9 cellular contexts compared by ENCODE assay signal in genomic region chr12:51483533-51483833, GRCh38. TPM values are rescaled to one million over a fixed set of nuclear protein-coding genes. Genes with fewer than 3 reads are reported as not detected.
DNase-seq lines count a peak whose midpoint lies in the region; ATAC-seq and TF ChIP-seq lines count a peak whose summit lies in the region.
"Not testable (repeated sequence)": the region's sequence is repeated elsewhere in the genome, so short reads cannot be mapped to it uniquely, and the experiment has no call there.
"Had no signal": no experiment of that assay in that cellular context is flagged by ENCODE, and none has a peak within 500 bp of the region (broad histone marks: within the 10 kb centered on the region; RNA-seq: fewer than 3 reads in every experiment).

No MANE protein-coding gene starts in this region.

- peaks cover 21% of the 10 kb centered on the region for H3K4me1 ChIP-seq in CD4-positive, CD25-positive, alpha-beta regulatory T cell (ENCODE audit: control insufficient read depth, insufficient read depth, low read length, poor library complexity, severe bottlenecking)

- not testable (repeated sequence) for DNase-seq in CD4-positive, CD25-positive, alpha-beta regulatory T cell; activated CD4-positive, alpha-beta memory T cell treated with anti-CD3 and anti-CD28 coated beads, Interleukin-2, amount 10 ng/mL, durations not matched to agents 7 days and 5 days; effector memory CD8-positive, alpha-beta T cell
- DNase-seq in HFF-Myc (ENCODE audit: extremely low read depth, low read depth), result peak; percentile 9
- peak; percentile 99 for DNase-seq in SK-N-MC (ENCODE audit: low read depth, low spot score)
- DNase-seq in lung microvascular endothelial cell (ENCODE audit: low read depth in 2 of 2), result peak; percentile 15 to 34

- CTCF ChIA-PET in activated CD4-positive, alpha-beta memory T cell treated with anti-CD3 and anti-CD28 coated beads, Interleukin-2, amount 10 ng/mL, durations not matched to agents 7 days and 5 days (lab: Charles Lee), result interaction anchor here (0.6 to 3.5 kb wide), 6 partner anchors 13 to 83 kb away, joined by 3 to 16 read pairs (median 4); partner anchors contain the start of gene SLC4A8

- not testable (repeated sequence) for H3K27ac ChIP-seq in CD4-positive, CD25-positive, alpha-beta regulatory T cell (ENCODE audit: insufficient read depth, low read length, poor library complexity, severe bottlenecking)
- peak overlapping the region; percentile 99 for H3K27ac ChIP-seq in SK-N-MC

- H3K4me1 Mint-ChIP-seq in CD4-positive, CD25-positive, alpha-beta regulatory T cell, result peaks cover 11 to 37% (median 16%) of the 10 kb centered on the region in 4 donors
- H3K4me1 Mint-ChIP-seq in activated CD4-positive, alpha-beta memory T cell treated with anti-CD3 and anti-CD28 coated beads, Interleukin-2, amount 10 ng/mL, durations not matched to agents 7 days and 5 days, result peaks cover 35% of the 10 kb centered on the region
- H3K4me1 Mint-ChIP-seq in activated naive CD4-positive, alpha-beta T cell treated with anti-CD3 and anti-CD28 coated beads, Interleukin-2, amount 50 U/mL, for 24 hours, result peaks cover 42% of the 10 kb centered on the region
- peaks cover 12 to 18% of the 10 kb centered on the region in 2 donors for H3K4me1 Mint-ChIP-seq in effector memory CD8-positive, alpha-beta T cell (ENCODE audit: low read depth in 2 of 2)
- peaks cover 44% of the 10 kb centered on the region for H3K4me1 Mint-ChIP-seq in stimulated activated naive CD8-positive, alpha-beta T cell treated with anti-CD3 and anti-CD28 coated beads, Interleukin-15, Interleukin-2, amounts not matched to agents 100 ng/mL and 50 ng/mL, for 24 hours (ENCODE audit: low read depth)

- peak overlapping the region in 2 of 4 donors; percentile 72 to 82 for H3K4me3 Mint-ChIP-seq in CD4-positive, CD25-positive, alpha-beta regulatory T cell
- not testable (repeated sequence) for H3K4me3 Mint-ChIP-seq in activated CD4-positive, alpha-beta memory T cell treated with anti-CD3 and anti-CD28 coated beads, Interleukin-2, amount 10 ng/mL, durations not matched to agents 7 days and 5 days
- peak overlapping the region; percentile 81 for H3K4me3 Mint-ChIP-seq in activated naive CD4-positive, alpha-beta T cell treated with anti-CD3 and anti-CD28 coated beads, Interleukin-2, amount 50 U/mL, for 24 hours
- peak overlapping the region; percentile 53 to 65 for H3K4me3 Mint-ChIP-seq in effector memory CD8-positive, alpha-beta T cell
- H3K4me3 Mint-ChIP-seq in stimulated activated naive CD8-positive, alpha-beta T cell treated with anti-CD3 and anti-CD28 coated beads, Interleukin-15, Interleukin-2, amounts not matched to agents 100 ng/mL and 50 ng/mL, for 24 hours, result peak overlapping the region; percentile 69

- not testable (repeated sequence) for H3K9ac ChIP-seq in SK-N-MC (ENCODE audit: insufficient read length)

- POLR2A ChIA-PET in activated CD4-positive, alpha-beta memory T cell treated with anti-CD3 and anti-CD28 coated beads, Interleukin-2, amount 10 ng/mL, durations not matched to agents 7 days and 5 days (lab: Charles Lee), result interaction anchor here (1.0 to 1.7 kb wide), 3 partner anchors 58 to 114 kb away, joined by 3 to 7 read pairs (median 5); no protein-coding TSS in a partner anchor

- H3K27ac Mint-ChIP-seq in CD4-positive, CD25-positive, alpha-beta regulatory T cell, result peak overlapping the region; percentile 77 to 94 (median 86)
- peak overlapping the region; percentile 96 for H3K27ac Mint-ChIP-seq in activated CD4-positive, alpha-beta memory T cell treated with anti-CD3 and anti-CD28 coated beads, Interleukin-2, amount 10 ng/mL, durations not matched to agents 7 days and 5 days
- H3K27ac Mint-ChIP-seq in activated naive CD4-positive, alpha-beta T cell treated with anti-CD3 and anti-CD28 coated beads, Interleukin-2, amount 50 U/mL, for 24 hours; stimulated activated naive CD8-positive, alpha-beta T cell treated with anti-CD3 and anti-CD28 coated beads, Interleukin-15, Interleukin-2, amounts not matched to agents 100 ng/mL and 50 ng/mL, for 24 hours: not testable (repeated sequence)
- H3K27ac Mint-ChIP-seq in effector memory CD8-positive, alpha-beta T cell, result peak overlapping the region; percentile 85 to 88

- H3K36me3 Mint-ChIP-seq in CD4-positive, CD25-positive, alpha-beta regulatory T cell; activated CD4-positive, alpha-beta memory T cell treated with anti-CD3 and anti-CD28 coated beads, Interleukin-2, amount 10 ng/mL, durations not matched to agents 7 days and 5 days (ENCODE audit: low read depth); activated naive CD4-positive, alpha-beta T cell treated with anti-CD3 and anti-CD28 coated beads, Interleukin-2, amount 50 U/mL, for 24 hours; effector memory CD8-positive, alpha-beta T cell (ENCODE audit: insufficient read depth); stimulated activated naive CD8-positive, alpha-beta T cell treated with anti-CD3 and anti-CD28 coated beads, Interleukin-15, Interleukin-2, amounts not matched to agents 100 ng/mL and 50 ng/mL, for 24 hours (ENCODE audit: low read depth): not testable (repeated sequence)

- H3K9me3 Mint-ChIP-seq in CD4-positive, CD25-positive, alpha-beta regulatory T cell; activated CD4-positive, alpha-beta memory T cell treated with anti-CD3 and anti-CD28 coated beads, Interleukin-2, amount 10 ng/mL, durations not matched to agents 7 days and 5 days; activated naive CD4-positive, alpha-beta T cell treated with anti-CD3 and anti-CD28 coated beads, Interleukin-2, amount 50 U/mL, for 24 hours; effector memory CD8-positive, alpha-beta T cell; stimulated activated naive CD8-positive, alpha-beta T cell treated with anti-CD3 and anti-CD28 coated beads, Interleukin-15, Interleukin-2, amounts not matched to agents 100 ng/mL and 50 ng/mL, for 24 hours: not testable (repeated sequence)

- not testable (repeated sequence) for H3K9me3 ChIP-seq in CD4-positive, CD25-positive, alpha-beta regulatory T cell (ENCODE audit: control insufficient read depth in 2 of 2, low read length in 2 of 2); SK-N-MC (ENCODE audit: low read depth, low read length)

- H3K27me3 ChIP-seq in CD4-positive, CD25-positive, alpha-beta regulatory T cell (ENCODE audit: control insufficient read depth, insufficient read depth, low read length), result not testable (repeated sequence)

- not testable (repeated sequence) for H3K27me3 Mint-ChIP-seq in CD4-positive, CD25-positive, alpha-beta regulatory T cell; activated CD4-positive, alpha-beta memory T cell treated with anti-CD3 and anti-CD28 coated beads, Interleukin-2, amount 10 ng/mL, durations not matched to agents 7 days and 5 days; activated naive CD4-positive, alpha-beta T cell treated with anti-CD3 and anti-CD28 coated beads, Interleukin-2, amount 50 U/mL, for 24 hours; effector memory CD8-positive, alpha-beta T cell; stimulated activated naive CD8-positive, alpha-beta T cell treated with anti-CD3 and anti-CD28 coated beads, Interleukin-15, Interleukin-2, amounts not matched to agents 100 ng/mL and 50 ng/mL, for 24 hours

- peak overlapping the region; percentile 67 for H3K4me3 ChIP-seq in CD4-positive, CD25-positive, alpha-beta regulatory T cell (ENCODE audit: low read depth, low read length)
- H3K4me3 ChIP-seq in HFF-Myc (replicated peaks; ENCODE audit: low read depth, low read length); SK-N-MC: not testable (repeated sequence)

- not testable (repeated sequence) for TF ChIP-seq CTCF in HFF-Myc (IDR thresholded peaks at IDR 0.05; ENCODE audit: low read depth, low read length, missing control alignments)

- ATAC-seq in CD4-positive, CD25-positive, alpha-beta regulatory T cell (ENCODE audit: low read depth in 2 of 2); effector memory CD8-positive, alpha-beta T cell (replicated peaks): not testable (repeated sequence)

- not testable (repeated sequence) for H3K36me3 ChIP-seq in CD4-positive, CD25-positive, alpha-beta regulatory T cell (ENCODE audit: control insufficient read depth, insufficient read depth, low read length); SK-N-MC (ENCODE audit: insufficient read depth, low read length)

RNA-seq across cellular contexts. Expression of gene SLC4A8, which starts 58.9 kb away (rescaled TPM):
- total RNA-seq in CD4-positive, CD25-positive, alpha-beta regulatory T cell, result 3.5 TPM
- polyA plus RNA-seq in CD4-positive, CD25-positive, alpha-beta regulatory T cell, result 1 to 10 TPM in 1 of 4 donors, under 1 TPM in 2, not detected in 1; 0.16 to 1.4 (median 0.57) TPM
- 1 to 10 TPM; 5.2 to 5.4 TPM for total RNA-seq in activated CD4-positive, alpha-beta memory T cell treated with anti-CD3 and anti-CD28 coated beads, Interleukin-2, amount 10 ng/mL, durations not matched to agents 7 days and 5 days
- 0.60 and 1.1 TPM in 2 replicates for total RNA-seq in lung microvascular endothelial cell
- total RNA-seq: ascending aorta had no signal
